31 cellular contexts compared by ENCODE assay signal in the genomic region with DNA sequence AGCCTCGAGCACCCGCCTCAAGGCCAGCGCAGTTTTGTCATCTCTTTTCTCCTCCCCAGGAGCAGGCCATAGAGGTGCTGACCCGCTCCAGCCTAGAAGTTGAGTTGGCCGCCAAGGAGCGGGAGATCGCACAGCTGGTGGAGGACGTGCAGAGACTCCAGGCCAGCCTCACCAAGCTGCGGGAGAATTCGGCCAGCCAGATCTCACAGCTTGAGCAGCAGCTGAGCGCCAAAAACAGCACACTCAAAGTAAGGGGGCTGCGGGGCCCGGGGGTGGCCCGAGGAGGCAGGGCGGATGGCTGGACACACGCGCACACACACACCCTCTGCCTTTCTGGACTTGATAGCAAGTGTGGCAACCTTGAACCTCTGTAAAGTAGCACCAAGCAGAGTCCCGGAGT.
"Had no signal": no experiment of that assay in that cellular context is flagged by ENCODE, and none has a peak within 500 bp of the region (broad histone marks: within the 10 kb centered on the region; RNA-seq: fewer than 3 reads in every experiment).

No MANE protein-coding gene starts in this region.

- ATAC-seq: activated CD4-positive, CD25-positive, alpha-beta regulatory T cell treated with anti-CD3 and anti-CD28 coated beads, Interleukin-2, amount 50 U/mL, for 24 hours; activated CD8-positive, alpha-beta T cell treated with anti-CD3 and anti-CD28 coated beads for 36 hours; activated T-cell treated with anti-CD3 and anti-CD28 coated beads, Interleukin-2, amount 50 U/mL, for 4 hours; activated T-helper 17 cell treated with anti-CD3 and anti-CD28 coated beads, Interleukin-2, amount 50 U/mL, for 72 hours; gastroesophageal sphincter; T-helper 17 cell had no signal

- H3K27ac ChIP-seq: brain microvascular endothelial cell, colonic mucosa, epithelial cell of prostate, esophagus squamous epithelium, gastroesophageal sphincter, WERI-Rb-1 had no signal

- H3K36me3 ChIP-seq: brain microvascular endothelial cell, colonic mucosa had no signal

- H3K9me3 ChIP-seq: colonic mucosa, esophagus squamous epithelium, gastroesophageal sphincter had no signal

- H3K27me3 ChIP-seq: brain microvascular endothelial cell, colonic mucosa, esophagus squamous epithelium, gastroesophageal sphincter had no signal

- FAIRE-seq: astrocyte, endometrium, endothelial cell of umbilical vein had no signal

- H3K4me3 ChIP-seq: colonic mucosa, esophagus squamous epithelium, gastroesophageal sphincter had no signal

- DNase-seq: activated B cell treated with CpG ODN at 0.5 μM for 24 hours; activated CD4-positive, alpha-beta T cell treated with anti-CD3 and anti-CD28 coated beads for 48 hours; activated CD4-positive, alpha-beta T cell treated with anti-CD3 and anti-CD28 coated beads, Interleukin-2, amount 50 U/mL, for 1 hour; activated CD4-positive, alpha-beta T cell treated with anti-CD3 and anti-CD28 coated beads, Interleukin-2, amount 50 U/mL, for 48 hours; activated CD8-positive, alpha-beta memory T cell treated with anti-CD3 and anti-CD28 coated beads for 24 hours; activated CD8-positive, alpha-beta T cell treated with anti-CD3 and anti-CD28 coated beads for 36 hours; activated effector memory CD4-positive, alpha-beta T cell treated with Interleukin-2 at 50 U/mL for 16 hours; activated gamma-delta T cell treated with Interleukin-2 at 50 U/mL for 16 hours; activated naive CD4-positive, alpha-beta T cell treated with anti-CD3 and anti-CD28 coated beads, Interleukin-2, amount 50 U/mL, for 16 hours; activated naive CD4-positive, alpha-beta T cell treated with Interleukin-2 at 50 U/mL for 16 hours; activated T-cell treated with anti-CD3 and anti-CD28 coated beads, Interleukin-2, amount 50 U/mL, for 4 hours; amniotic stem cell; anterior cingulate cortex; brain microvascular endothelial cell; central memory CD4-positive, alpha-beta T cell; cerebellar nuclear complex; colonic mucosa; effector CD8-positive, alpha-beta T cell; esophagus squamous epithelium; foreskin melanocyte; T-helper 1 cell; T-helper 17 cell; T1000; WERI-Rb-1 had no signal

- H3K4me1 ChIP-seq: colonic mucosa, esophagus squamous epithelium, gastroesophageal sphincter had no signal
